Comparison of ENCODE assay signal across 8 cellular contexts in genomic region chr15:88546248-88547129, GRCh38. TPM values are rescaled to one million over a fixed set of nuclear protein-coding genes. Genes with fewer than 3 reads are reported as not detected.
A peak's percentile ranks its signal among the peaks of the same experiment; 100 is the strongest.
DNase-seq lines count a peak whose midpoint lies in the region; ATAC-seq, FAIRE-seq and TF ChIP-seq lines count a peak whose summit lies in the region.

TSS of gene DET1 (minus strand) at chr15:88546681. CDS start at chr15:88531705, 14,976 bp downstream.

- H3K4me1 Mint-ChIP-seq in endothelial cell (ENCODE audit: unreplicated experiment), result peaks cover 4% of the 10 kb centered on the region
- peaks cover 39% of the 10 kb centered on the region for H3K4me1 Mint-ChIP-seq in mesothelial cell of epicardium

- peaks cover 4% of the 10 kb centered on the region for H3K27me3 Mint-ChIP-seq in endothelial cell (ENCODE audit: unreplicated experiment)
- no peaks in the 10 kb centered on the region for H3K27me3 Mint-ChIP-seq in mesothelial cell of epicardium (ENCODE audit: low read depth)

- peak; percentile 89 for TF ChIP-seq CTCF in D721Med (IDR thresholded peaks at IDR 0.05; ENCODE audit: insufficient read depth, missing control alignments)
- TF ChIP-seq CTCF in endothelial cell (IDR thresholded peaks at IDR 0.05; ENCODE audit: unreplicated experiment), result peak; percentile 56
- TF ChIP-seq CTCF in mesothelial cell of epicardium (IDR thresholded peaks at IDR 0.05; ENCODE audit: unreplicated experiment), result peak; percentile 41

- no peak for FAIRE-seq in D721Med (lab: Jason Lieb, UNC)

- H3K27ac Mint-ChIP-seq in endothelial cell (ENCODE audit: unreplicated experiment) (peak within 1 kb of the TSS; percentile 84), mesothelial cell of epicardium (peak within 1 kb of the TSS; percentile 92)

- ATAC-seq in GM21390 (IDR thresholded peaks at IDR 0.05; ENCODE audit: unreplicated experiment), result peak; percentile 98

- H3K4me3 Mint-ChIP-seq in endothelial cell (ENCODE audit: unreplicated experiment) (peak within 1 kb of the TSS; percentile 90), mesothelial cell of epicardium (peak within 1 kb of the TSS; percentile 80)

- H3K9me3 Mint-ChIP-seq in endothelial cell (ENCODE audit: unreplicated experiment), result no peaks in the 10 kb centered on the region
- H3K9me3 Mint-ChIP-seq in mesothelial cell of epicardium, result peaks cover 4% of the 10 kb centered on the region

- H3K36me3 Mint-ChIP-seq in endothelial cell (ENCODE audit: low read depth, unreplicated experiment), result peaks cover 4% of the 10 kb centered on the region
- H3K36me3 Mint-ChIP-seq in mesothelial cell of epicardium, result peaks cover 2% of the 10 kb centered on the region

- DNase-seq in D721Med (ENCODE audit: insufficient read length, low spot score), result peak; percentile 53
- DNase-seq in HUDEP-2 (lab: John Stamatoyannopoulos, UW; ENCODE audit: unreplicated experiment in 76 of 76), result peak; percentile 28 to 98 (median 92)
- DNase-seq in NOMO-1 treated with DMSO at 0.1 percent for 48 hours (lab: John Stamatoyannopoulos, UW; ENCODE audit: unreplicated experiment), result peak; percentile 97
- peak; percentile 83 for DNase-seq in activated CD8-positive, alpha-beta memory T cell treated with anti-CD3 and anti-CD28 coated beads, Interleukin-2, amount 50 U/mL, for 1 hour (ENCODE audit: extremely low read depth)
- peak; percentile 92 for DNase-seq in endothelial cell (ENCODE audit: low spot score)
- DNase-seq in mesothelial cell of epicardium (ENCODE audit: low spot score in 2 of 2, unreplicated experiment in 2 of 2), result peak; percentile 73 to 91
- peak; percentile 90 to 95 for DNase-seq in stimulated activated CD8-positive, alpha-beta memory T cell treated with anti-CD3 and anti-CD28 coated beads, Interleukin-15, amount 100 ng/mL, for 4 hours (ENCODE audit: low read depth in 2 of 2)

RNA-seq across cellular contexts. Expression of gene DET1, which starts in this region (rescaled TPM):
- 4.4 TPM for total RNA-seq in endothelial cell (ENCODE audit: unreplicated experiment)
- total RNA-seq in mesothelial cell of epicardium, result 13.9 to 14.7 TPM (median 14.4 TPM) in 3 replicates

Comparison
In these comparisons a context has a peak if more than half of its experiments do, and no peak if none do; other contexts are left out.
1. Peak in every context shown above with its lines: DNase-seq and ATAC-seq.